In the genomic region with DNA sequence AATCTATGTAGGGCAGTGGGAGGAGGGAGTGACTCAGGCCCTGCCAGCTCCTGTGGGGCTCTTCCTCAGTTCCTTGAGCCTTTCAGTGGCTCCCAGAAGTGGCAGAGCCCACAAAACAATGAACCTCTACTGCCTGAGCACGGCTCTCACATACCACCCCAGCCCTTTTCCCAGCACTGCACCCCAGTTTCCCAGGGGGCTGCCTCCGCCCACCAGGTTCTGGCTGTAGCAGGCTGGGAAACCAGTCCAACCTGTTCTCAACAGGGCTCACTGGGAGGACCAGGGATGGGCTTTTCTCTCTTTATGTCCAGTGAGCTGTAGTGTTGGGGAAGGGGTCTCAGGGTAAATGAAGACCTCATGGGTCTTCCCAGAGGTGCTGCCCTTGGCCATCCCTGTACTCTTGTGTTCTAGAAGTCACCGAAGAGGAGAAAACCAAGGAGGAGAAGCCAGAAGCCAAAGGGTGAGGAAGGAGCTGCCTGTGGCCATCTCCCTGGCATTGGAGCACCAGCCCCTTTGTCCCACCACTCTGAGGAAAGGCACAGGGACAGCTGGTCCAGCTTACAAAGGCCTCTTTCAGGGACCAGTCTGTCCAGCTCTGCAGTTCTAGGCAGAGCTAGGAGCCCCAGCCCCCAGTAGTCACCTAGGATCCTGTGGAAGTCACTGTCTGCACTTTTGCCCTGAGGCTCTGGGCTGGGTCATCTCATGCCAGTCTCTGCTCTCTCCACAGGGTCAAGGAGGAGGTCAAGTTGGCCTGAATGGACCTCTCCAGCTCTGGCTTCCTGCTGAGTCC, we compare ENCODE assay signal across 12 cellular contexts. TPM values are rescaled to one million over a fixed set of nuclear protein-coding genes. Genes with fewer than 3 reads are reported as not detected.
DNase-seq lines count a peak whose midpoint lies in the region; ATAC-seq and TF ChIP-seq lines count a peak whose summit lies in the region.
"Had no signal": no experiment of that assay in that cellular context is flagged by ENCODE, and none has a peak within 500 bp of the region (broad histone marks: within the 10 kb centered on the region; RNA-seq: fewer than 3 reads in every experiment).

No MANE protein-coding gene starts in this region.

- peaks cover 24% of the 10 kb centered on the region for H3K4me1 Mint-ChIP-seq in activated naive CD8-positive, alpha-beta T cell treated with anti-CD3 and anti-CD28 coated beads for 36 hours

- peaks cover 21% of the 10 kb centered on the region for H3K36me3 Mint-ChIP-seq in activated naive CD8-positive, alpha-beta T cell treated with anti-CD3 and anti-CD28 coated beads for 36 hours

- H3K4me2 ChIP-seq in SK-N-SH, result no peak overlapping the region

- TF ChIP-seq RAD21 in SK-N-SH (IDR thresholded peaks at IDR 0.05; ENCODE audit: low read length), result no peak

- no peak for ATAC-seq in mucosa of descending colon
- no peak for ATAC-seq in SK-N-SH treated with all-trans-retinoic acid at 6 μM for 48 hours
- ATAC-seq in HG02623 (IDR thresholded peaks at IDR 0.05; ENCODE audit: unreplicated experiment), result no peak

- H4K20me1 ChIP-seq in SK-N-SH (ENCODE audit: insufficient read depth), result peaks cover 39% of the 10 kb centered on the region

- no peak for DNase-seq in AG04450 (ENCODE audit: low read depth, low spot score)
- no peak for DNase-seq in activated naive CD8-positive, alpha-beta T cell treated with anti-CD3 and anti-CD28 coated beads for 36 hours
- DNase-seq in mucosa of descending colon, result peak in 2 of 3 donors; percentile 36 to 60
- DNase-seq in T-helper 1 cell, result no peak
- DNase-seq in SK-N-SH, result no peak
- DNase-seq: naive B cell, NCI-H2029, tibial artery had no signal

- TF ChIP-seq CTCF in AG04450 (IDR thresholded peaks at IDR 0.05; ENCODE audit: low read depth, low read length) (no peak), mucosa of descending colon (IDR thresholded peaks at IDR 0.05) (no peak), SK-N-SH (IDR thresholded peaks at IDR 0.05) (no peak)

- WGBS in SK-N-SH (ENCODE audit: low lambda C conversion rate), result 100% methylated on average over 3 of the region's 3 CpGs

- no peaks in the 10 kb centered on the region for H3K27me3 ChIP-seq in AG04450 (ENCODE audit: control insufficient read depth, insufficient read depth, low read length)
- no peaks in the 10 kb centered on the region for H3K27me3 ChIP-seq in SK-N-SH (ENCODE audit: insufficient read depth)

- no peaks in the 10 kb centered on the region for H3K27me3 Mint-ChIP-seq in activated naive CD8-positive, alpha-beta T cell treated with anti-CD3 and anti-CD28 coated beads for 36 hours
- H3K27me3 Mint-ChIP-seq: naive B cell had no signal

- H3K4me1 ChIP-seq in mucosa of descending colon (ENCODE audit: low read depth) (peaks cover 25% of the 10 kb centered on the region), SK-N-SH (ENCODE audit: control insufficient read depth in 1 of 2, insufficient read depth in 2 of 2, low read depth in 1 of 2, low read length in 1 of 2) (peaks cover 8 to 31% of the 10 kb centered on the region in 2 experiments; a peak in 3 of 4 replicates)

- no peak overlapping the region for H2AFZ ChIP-seq in SK-N-SH (ENCODE audit: low read depth)

- peak; percentile 35 for TF ChIP-seq POLR2A in GM15510 (IDR thresholded peaks at IDR 0.05; ENCODE audit: borderline replicate concordance, extremely low read depth, insufficient read length)

- H3K9ac ChIP-seq in SK-N-SH, result no peak overlapping the region

- no peaks in the 10 kb centered on the region for H3K9me3 Mint-ChIP-seq in activated naive CD8-positive, alpha-beta T cell treated with anti-CD3 and anti-CD28 coated beads for 36 hours
- H3K9me3 Mint-ChIP-seq: naive B cell had no signal

- POLR2A ChIA-PET in AG04450 (lab: Yijun Ruan, JAX), result interaction anchor here (0.9 to 1.3 kb wide), 3 partner anchors 10 to 92 kb away, joined by 3 read pairs; no protein-coding TSS in a partner anchor
- POLR2A ChIA-PET in SK-N-SH (lab: Yijun Ruan, JAX), result interaction anchor here (0.6 to 1.8 kb wide), 7 partner anchors 11 to 116 kb away, joined by 3 to 7 read pairs (median 3); no protein-coding TSS in a partner anchor

- H3K9me2 ChIP-seq in SK-N-SH, result no peaks in the 10 kb centered on the region

- H3K4me3 ChIP-seq in AG04450 (ENCODE audit: low read depth, low read length), result no peak overlapping the region
- H3K4me3 ChIP-seq in mucosa of descending colon, result no peak overlapping the region
- H3K4me3 ChIP-seq in SK-N-SH (ENCODE audit: low read depth in 2 of 2, low read length in 1 of 2), result no peak overlapping the region
- H3K4me3 ChIP-seq: HAP-1, tibial artery had no signal

- CTCF ChIA-PET in AG04450 (lab: Charles Lee), result interaction anchor here (1.0 to 2.3 kb wide), 3 partner anchors 16 to 117 kb away, joined by 3 to 6 read pairs (median 4); no protein-coding TSS in a partner anchor
- CTCF ChIA-PET in SK-N-SH (lab: Yijun Ruan, JAX), result interaction anchor here (1.0 to 3.0 kb wide), 5 partner anchors 11 to 116 kb away, joined by 3 to 7 read pairs (median 4); no protein-coding TSS in a partner anchor

- intact Hi-C loops in mucosa of descending colon (cut with DNase I, micrococcal nuclease), result no loop called here

- no peaks in the 10 kb centered on the region for H3K36me3 ChIP-seq in mucosa of descending colon (ENCODE audit: low read depth)
- H3K36me3 ChIP-seq in SK-N-SH (replicated peaks in 1 of 2; ENCODE audit: control insufficient read depth in 1 of 2, insufficient read depth in 2 of 2, low read length in 1 of 2), result peaks cover 28 to 63% of the 10 kb centered on the region in 2 experiments

- peaks cover 44% of the 10 kb centered on the region for H3K79me2 ChIP-seq in SK-N-SH (ENCODE audit: insufficient read depth)

- TF ChIP-seq EP300 in SK-N-SH (IDR thresholded peaks at IDR 0.05; ENCODE audit: borderline replicate concordance in 1 of 2, low read depth in 1 of 2, low read length in 1 of 2), result no peak

- H3K27ac ChIP-seq in AG04450 (ENCODE audit: low read depth, low read length) (peak overlapping the region; percentile 47), SK-N-SH (ENCODE audit: low read depth in 2 of 2, low read length in 1 of 2) (peak overlapping the region in 1 of 2 experiments; percentile 28; a peak in 1 of 4 replicates)
- H3K27ac ChIP-seq: tibial artery had no signal

- H3K9me3 ChIP-seq in AG04450 (ENCODE audit: control insufficient read depth, insufficient read depth, low read length) (no peaks in the 10 kb centered on the region; the same call in 1 of the 2 replicates), mucosa of descending colon (no peaks in the 10 kb centered on the region), SK-N-SH (no peaks in the 10 kb centered on the region)
- H3K9me3 ChIP-seq: HAP-1, tibial artery had no signal

- H3F3A ChIP-seq in SK-N-SH (replicated peaks; ENCODE audit: insufficient read depth), result peaks cover 30% of the 10 kb centered on the region

- H3K27ac Mint-ChIP-seq in activated naive CD8-positive, alpha-beta T cell treated with anti-CD3 and anti-CD28 coated beads for 36 hours, result peak overlapping the region; percentile 8

- H3K4me3 Mint-ChIP-seq in activated naive CD8-positive, alpha-beta T cell treated with anti-CD3 and anti-CD28 coated beads for 36 hours, result no peak overlapping the region

TF ChIP-seq in SK-N-SH, 30 proteins besides CTCF, POLR2A, EP300 and RAD21:
- TF ChIP-seq, protein P1, sequence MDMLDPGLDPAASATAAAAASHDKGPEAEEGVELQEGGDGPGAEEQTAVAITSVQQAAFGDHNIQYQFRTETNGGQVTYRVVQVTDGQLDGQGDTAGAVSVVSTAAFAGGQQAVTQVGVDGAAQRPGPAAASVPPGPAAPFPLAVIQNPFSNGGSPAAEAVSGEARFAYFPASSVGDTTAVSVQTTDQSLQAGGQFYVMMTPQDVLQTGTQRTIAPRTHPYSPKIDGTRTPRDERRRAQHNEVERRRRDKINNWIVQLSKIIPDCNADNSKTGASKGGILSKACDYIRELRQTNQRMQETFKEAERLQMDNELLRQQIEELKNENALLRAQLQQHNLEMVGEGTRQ (IDR thresholded peaks at IDR 0.05; ENCODE audit: borderline replicate concordance, low read depth, low read length), result no peak
- TF ChIP-seq YY1 (IDR thresholded peaks at IDR 0.05; ENCODE audit: low read depth), result no peak
- no peak for TF ChIP-seq RCOR1 (IDR thresholded peaks at IDR 0.05; ENCODE audit: low read length)
- TF ChIP-seq JUND (IDR thresholded peaks at IDR 0.05), result no peak
- TF ChIP-seq FOXJ3 (CRISPR knock-in tag; IDR thresholded peaks at IDR 0.05), result no peak
- no peak for TF ChIP-seq SIN3A (IDR thresholded peaks at IDR 0.05; ENCODE audit: borderline replicate concordance, low read depth, low read length)

RNA-seq across cellular contexts. Expression of gene MARCKSL1, which starts 3.5 kb away (rescaled TPM):
- polyA plus RNA-seq in AG04450 (2011; rRNA removed) (196 and 200 TPM in 2 replicates), SK-N-SH (2012; rRNA removed) (254 and 275 TPM in 2 replicates)
- polyA minus RNA-seq in AG04450 (2011; rRNA and poly(A)+ RNA removed), result 90.1 and 100 TPM in 2 replicates
- total RNA-seq in activated naive CD8-positive, alpha-beta T cell treated with anti-CD3 and anti-CD28 coated beads for 36 hours, result 10 to 100 TPM; 26.4 to 26.7 TPM
- 100 to 1,000 TPM in 2 of 3 donors, 10 to 100 TPM in 1; 37.0 to 149 (median 140) TPM for total RNA-seq in mucosa of descending colon
- 257 and 303 TPM in 2 replicates for polyA plus RNA-seq in SK-N-SH (2012; cell fraction: cytosol; rRNA removed)
- 94.4 and 121 TPM in 2 replicates for polyA plus RNA-seq in SK-N-SH (2012; cell fraction: nucleus; rRNA removed)

RNA-seq across cellular contexts. Expression of gene FAM229A, which starts 29.8 kb away (rescaled TPM):
- polyA plus RNA-seq in AG04450 (2011; rRNA removed) (1.4 and 1.6 TPM in 2 replicates), SK-N-SH (2012; rRNA removed) (8.0 and 10.0 TPM in 2 replicates)
- polyA minus RNA-seq in AG04450 (2011; rRNA and poly(A)+ RNA removed), result 2.1 and 2.3 TPM in 2 replicates
- total RNA-seq in activated naive CD8-positive, alpha-beta T cell treated with anti-CD3 and anti-CD28 coated beads for 36 hours, result 1 to 10 TPM; 2.8 to 3.6 TPM
- total RNA-seq in mucosa of descending colon, result 10 to 100 TPM in 1 of 3 donors, 1 to 10 TPM in 2; 8.5 to 12.9 (median 9.2) TPM
- polyA plus RNA-seq in SK-N-SH (2012; cell fraction: cytosol; rRNA removed), result 0.63 and 1.8 TPM in 2 replicates
- 114 and 147 TPM in 2 replicates for polyA plus RNA-seq in SK-N-SH (2012; cell fraction: nucleus; rRNA removed)

RNA-seq across cellular contexts. Expression of gene TSSK3, which starts 29.9 kb away (rescaled TPM):
- 0.33 and 0.45 TPM in 2 replicates for polyA plus RNA-seq in AG04450 (2011; rRNA removed)
- not detected in 2 replicates for polyA minus RNA-seq in AG04450 (2011; rRNA and poly(A)+ RNA removed)
- total RNA-seq in activated naive CD8-positive, alpha-beta T cell treated with anti-CD3 and anti-CD28 coated beads for 36 hours, result under 1 TPM; 0.48 to 0.60 TPM
- total RNA-seq in mucosa of descending colon, result 1 to 10 TPM; 1.8 to 3.6 (median 2.3) TPM
- 0.28 and 0.86 TPM in 2 replicates for polyA plus RNA-seq in SK-N-SH (2012; rRNA removed)
- polyA plus RNA-seq in SK-N-SH (2012; cell fraction: cytosol; rRNA removed), result 0.20 and 0.21 TPM in 2 replicates
- 5.2 and 5.6 TPM in 2 replicates for polyA plus RNA-seq in SK-N-SH (2012; cell fraction: nucleus; rRNA removed)

RNA-seq across cellular contexts. Expression of gene HDAC1, which starts 40.6 kb away (rescaled TPM):
- polyA plus RNA-seq in AG04450 (2011; rRNA removed), result 157 and 172 TPM in 2 replicates
- 143 and 153 TPM in 2 replicates for polyA minus RNA-seq in AG04450 (2011; rRNA and poly(A)+ RNA removed)
- 100 to 1,000 TPM; 142 to 149 TPM for total RNA-seq in activated naive CD8-positive, alpha-beta T cell treated with anti-CD3 and anti-CD28 coated beads for 36 hours
- 100 to 1,000 TPM; 143 to 208 (median 203) TPM for total RNA-seq in mucosa of descending colon
- 172 and 226 TPM in 2 replicates for polyA plus RNA-seq in SK-N-SH (2012; rRNA removed)
- 152 and 171 TPM in 2 replicates for polyA plus RNA-seq in SK-N-SH (2012; cell fraction: cytosol; rRNA removed)
- polyA plus RNA-seq in SK-N-SH (2012; cell fraction: nucleus; rRNA removed), result 246 and 333 TPM in 2 replicates

Comparison
In these comparisons a context has a peak if more than half of its experiments do, and no peak if none do; other contexts are left out.
1. DNase-seq: peak in mucosa of descending colon (2 of 3); none in AG04450 (single experiment), activated naive CD8-positive, alpha-beta T cell treated with anti-CD3 and anti-CD28 coated beads for 36 hours (single experiment), T-helper 1 cell (0 of 5) and SK-N-SH (single experiment).